ENCODE assay signal across 8 cellular contexts in the genomic region with DNA sequence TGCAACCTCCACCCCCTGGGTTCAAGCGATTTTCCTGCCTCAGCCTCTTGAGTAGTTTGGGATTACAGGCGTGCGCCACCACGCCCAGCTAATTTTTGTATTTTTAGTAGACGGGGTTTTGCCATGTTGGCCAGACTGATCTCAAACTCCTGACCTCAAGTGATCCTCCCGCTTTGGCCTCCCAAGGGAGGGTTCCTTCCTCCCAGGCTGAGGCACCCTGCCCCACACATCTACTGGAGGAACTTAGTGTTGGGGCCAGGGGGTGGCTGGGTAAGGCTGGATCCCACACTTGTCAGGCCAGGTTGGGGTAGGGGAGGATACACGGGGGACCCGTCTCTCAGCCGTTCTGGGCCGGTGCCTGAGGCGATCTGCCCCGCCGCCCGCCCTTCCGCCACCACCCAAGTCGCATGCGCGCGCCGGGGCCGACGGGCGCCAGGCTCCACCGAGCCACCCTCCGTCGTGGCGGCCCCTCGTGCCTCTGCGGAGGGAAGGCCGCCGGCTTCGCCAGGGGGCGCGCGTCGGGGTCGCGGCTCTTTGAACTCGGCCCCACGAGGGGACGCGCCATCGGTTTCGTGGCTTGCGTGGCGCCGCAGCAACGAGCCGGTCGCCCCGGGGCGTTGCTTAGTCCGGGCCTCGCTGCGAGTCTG. TPM values are rescaled to one million over a fixed set of nuclear protein-coding genes. Genes with fewer than 3 reads are reported as not detected.
DNase-seq lines count a peak whose midpoint lies in the region; ATAC-seq and TF ChIP-seq lines count a peak whose summit lies in the region.

No MANE protein-coding gene starts in this region.

- CTCF ChIA-PET in HEK293T (lab: Yijun Ruan, JAX) = interaction anchor here (0.9 to 2.2 kb wide), 5 partner anchors 24 to 135 kb away, joined by 3 to 11 read pairs (median 3); a partner anchor contains a TSS

- H3K27me3 ChIP-seq in psoas muscle (ENCODE audit: insufficient read depth in 3 of 3, low read length in 2 of 3) = peaks cover 0 to 3% (median 0%) of the 10 kb centered on the region in 3 donors

- WGBS in psoas muscle, 3 donors = 5 to 7% (median 6%) methylated on average over 48 to 55 of the region's 55 CpGs

- DNase-seq in ACHN (peak; percentile 50), HEK293T (ENCODE audit: extremely low spot score) (peak; percentile 42), NAMALWA (ENCODE audit: low spot score) (peak; percentile 80), cardiac septum (ENCODE audit: low spot score) (peak; percentile 87), psoas muscle (peak in 1 of 2 donors; percentile 79), H4 (ENCODE audit: low spot score) (no peak)
- no peak for DNase-seq in activated T-helper 2 cell treated with anti-CD3 and anti-CD28 coated beads, Interferon-gamma antibody, Interleukin-2, Interleukin-4, amounts not matched to agents 10 μg/mL and 5 μg/mL and 100 μg/mL, durations not matched to agents 14 hours and 24 hours and 36 hours (ENCODE audit: low spot score)

- H3K9me3 ChIP-seq in psoas muscle = no peaks in the 10 kb centered on the region

- peak; percentile 28 to 50 (median 41) for ATAC-seq in psoas muscle

- H3K36me3 ChIP-seq in psoas muscle (ENCODE audit: insufficient read depth in 1 of 2, low read depth in 1 of 2) = no peaks in the 10 kb centered on the region

- TF ChIP-seq CTCF in psoas muscle (IDR thresholded peaks at IDR 0.05) = no peak

- in situ Hi-C loops in ACHN (cut with HindIII; ENCODE audit: low pct_ligation_motif_present, low pct_unique_long_range_greater_than_20kb, low sequenced_read_pairs) = no loop called here

- no peaks in the 10 kb centered on the region for H3K27me3 Mint-ChIP-seq in activated T-helper 2 cell treated with anti-CD3 and anti-CD28 coated beads, Interferon-gamma antibody, Interleukin-2, Interleukin-4, amounts not matched to agents 10 μg/mL and 5 μg/mL and 100 μg/mL, durations not matched to agents 14 hours and 24 hours and 36 hours (ENCODE audit: low read depth)

- no peaks in the 10 kb centered on the region for H3K9me3 Mint-ChIP-seq in activated T-helper 2 cell treated with anti-CD3 and anti-CD28 coated beads, Interferon-gamma antibody, Interleukin-2, Interleukin-4, amounts not matched to agents 10 μg/mL and 5 μg/mL and 100 μg/mL, durations not matched to agents 14 hours and 24 hours and 36 hours

- peak overlapping the region; percentile 81 for H3K27ac ChIP-seq in psoas muscle

- peak overlapping the region; percentile 48; the same call in 1 of the 2 replicates for H3K4me3 ChIP-seq in GM08714 (ENCODE audit: low read length)
- H3K4me3 ChIP-seq in psoas muscle = peak overlapping the region; percentile 84

- no peaks in the 10 kb centered on the region for H3K4me1 ChIP-seq in psoas muscle

- POLR2A ChIA-PET in HEK293T (lab: Yijun Ruan, JAX) = interaction anchor here (0.7 to 2.4 kb wide), 7 partner anchors 9 to 82 kb away, joined by 3 to 6 read pairs (median 4); a partner anchor contains a TSS

- H3K4me1 Mint-ChIP-seq in activated T-helper 2 cell treated with anti-CD3 and anti-CD28 coated beads, Interferon-gamma antibody, Interleukin-2, Interleukin-4, amounts not matched to agents 10 μg/mL and 5 μg/mL and 100 μg/mL, durations not matched to agents 14 hours and 24 hours and 36 hours (ENCODE audit: low read depth) = peaks cover 49% of the 10 kb centered on the region

- H3K36me3 Mint-ChIP-seq in activated T-helper 2 cell treated with anti-CD3 and anti-CD28 coated beads, Interferon-gamma antibody, Interleukin-2, Interleukin-4, amounts not matched to agents 10 μg/mL and 5 μg/mL and 100 μg/mL, durations not matched to agents 14 hours and 24 hours and 36 hours (ENCODE audit: low read depth) = peaks cover 3% of the 10 kb centered on the region

- peak overlapping the region; percentile 88 for H3K27ac Mint-ChIP-seq in activated T-helper 2 cell treated with anti-CD3 and anti-CD28 coated beads, Interferon-gamma antibody, Interleukin-2, Interleukin-4, amounts not matched to agents 10 μg/mL and 5 μg/mL and 100 μg/mL, durations not matched to agents 14 hours and 24 hours and 36 hours

- peak overlapping the region; percentile 80 for H3K4me3 Mint-ChIP-seq in activated T-helper 2 cell treated with anti-CD3 and anti-CD28 coated beads, Interferon-gamma antibody, Interleukin-2, Interleukin-4, amounts not matched to agents 10 μg/mL and 5 μg/mL and 100 μg/mL, durations not matched to agents 14 hours and 24 hours and 36 hours (ENCODE audit: low read depth)

- intact Hi-C loops in activated T-helper 2 cell treated with anti-CD3 and anti-CD28 coated beads, Interferon-gamma antibody, Interleukin-2, Interleukin-4, amounts not matched to agents 10 μg/mL and 5 μg/mL and 100 μg/mL, durations not matched to agents 14 hours and 24 hours and 36 hours (cut with micrococcal nuclease) = loop anchor here (1.0 to 5.0 kb wide), 5 partner anchors 114 to 229 kb away; a partner anchor contains a TSS
- intact Hi-C loops in cardiac septum (cut with DNase I) = loop anchor here (5.0 kb wide), 3 partner anchors 116 to 206 kb away; a partner anchor contains a TSS
- intact Hi-C loops in psoas muscle (cut with DNase I) = loop anchor here (1.0 to 5.0 kb wide), 3 partner anchors 131 to 206 kb away; no protein-coding TSS in a partner anchor

TF ChIP-seq in HEK293T, 16 proteins besides CTCF, POLR2A, EP300 and RAD21:
- TF ChIP-seq FOXK2 (IDR thresholded peaks at IDR 0.05) = no peak
- no peak for TF ChIP-seq HDGF (IDR thresholded peaks at IDR 0.05; ENCODE audit: borderline replicate concordance)
- no peak for TF ChIP-seq CTBP1 (IDR thresholded peaks at IDR 0.05; ENCODE audit: borderline replicate concordance)
- TF ChIP-seq BHLHE40 (IDR thresholded peaks at IDR 0.05; ENCODE audit: borderline replicate concordance) = no peak
- TF ChIP-seq, protein P1, sequence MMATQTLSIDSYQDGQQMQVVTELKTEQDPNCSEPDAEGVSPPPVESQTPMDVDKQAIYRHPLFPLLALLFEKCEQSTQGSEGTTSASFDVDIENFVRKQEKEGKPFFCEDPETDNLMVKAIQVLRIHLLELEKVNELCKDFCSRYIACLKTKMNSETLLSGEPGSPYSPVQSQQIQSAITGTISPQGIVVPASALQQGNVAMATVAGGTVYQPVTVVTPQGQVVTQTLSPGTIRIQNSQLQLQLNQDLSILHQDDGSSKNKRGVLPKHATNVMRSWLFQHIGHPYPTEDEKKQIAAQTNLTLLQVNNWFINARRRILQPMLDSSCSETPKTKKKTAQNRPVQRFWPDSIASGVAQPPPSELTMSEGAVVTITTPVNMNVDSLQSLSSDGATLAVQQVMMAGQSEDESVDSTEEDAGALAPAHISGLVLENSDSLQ (IDR thresholded peaks at IDR 0.05) = no peak
- TF ChIP-seq ARNT (IDR thresholded peaks at IDR 0.05) = no peak
- no peak for TF ChIP-seq ZNF384 (IDR thresholded peaks at IDR 0.05)
- TF ChIP-seq TARDBP (IDR thresholded peaks at IDR 0.05) = peak; percentile 76
- TF ChIP-seq SP1 (IDR thresholded peaks at IDR 0.05) = no peak
- peak; percentile 93 for TF ChIP-seq L3MBTL2 (conservative IDR thresholded peaks at IDR 0.05)
- no peak for TF ChIP-seq FOXM1 (IDR thresholded peaks at IDR 0.05; ENCODE audit: borderline replicate concordance)
- TF ChIP-seq NFRKB (IDR thresholded peaks at IDR 0.05) = no peak
- no peak for TF ChIP-seq SUZ12 (IDR thresholded peaks at IDR 0.05)
- TF ChIP-seq FOXA1 (IDR thresholded peaks at IDR 0.05) = no peak
- peak; percentile 80; the same call in 1 of the 2 replicates for TF ChIP-seq LEF1 (IDR thresholded peaks at IDR 0.05; ENCODE audit: borderline replicate concordance)
- no peak for TF ChIP-seq ELF4 (IDR thresholded peaks at IDR 0.05)

RNA-seq across cellular contexts. Expression of a gene that starts 15.9 kb away (rescaled TPM):
- total RNA-seq in activated T-helper 2 cell treated with anti-CD3 and anti-CD28 coated beads, Interferon-gamma antibody, Interleukin-2, Interleukin-4, amounts not matched to agents 10 μg/mL and 5 μg/mL and 100 μg/mL, durations not matched to agents 14 hours and 24 hours and 36 hours = 0.39 and 0.74 TPM in 2 replicates
- 0.65 TPM for total RNA-seq in cardiac septum
- not detected for total RNA-seq in psoas muscle
- under 1 TPM in 2 of 3 donors, not detected in 1; 0.06 to 0.69 TPM for polyA plus RNA-seq in psoas muscle
- total RNA-seq in H4 (2014; rRNA removed; shearing (Covaris generic)) = 0.41 TPM in 1 of 2 replicates, not detected in the other

RNA-seq across cellular contexts. Expression of a gene that starts 23.3 kb away (rescaled TPM):
- total RNA-seq in activated T-helper 2 cell treated with anti-CD3 and anti-CD28 coated beads, Interferon-gamma antibody, Interleukin-2, Interleukin-4, amounts not matched to agents 10 μg/mL and 5 μg/mL and 100 μg/mL, durations not matched to agents 14 hours and 24 hours and 36 hours = 36.2 and 38.8 TPM in 2 replicates
- total RNA-seq in cardiac septum (48.5 TPM), psoas muscle (10 to 100 TPM; 28.2 to 44.3 (median 36.2) TPM)
- 10 to 100 TPM; 42.6 to 83.9 (median 63.5) TPM for polyA plus RNA-seq in psoas muscle
- 91.9 and 99.5 TPM in 2 replicates for total RNA-seq in H4 (2014; rRNA removed; shearing (Covaris generic))

RNA-seq across cellular contexts. Expression of a gene that starts 53.8 kb away (rescaled TPM):
- total RNA-seq in activated T-helper 2 cell treated with anti-CD3 and anti-CD28 coated beads, Interferon-gamma antibody, Interleukin-2, Interleukin-4, amounts not matched to agents 10 μg/mL and 5 μg/mL and 100 μg/mL, durations not matched to agents 14 hours and 24 hours and 36 hours = 4.0 and 4.1 TPM in 2 replicates
- total RNA-seq in cardiac septum (84.4 TPM), psoas muscle (10 to 100 TPM; 20.4 to 24.9 (median 21.1) TPM)
- 10 to 100 TPM in 1 of 3 donors, 1 to 10 TPM in 2; 4.0 to 11.1 (median 9.2) TPM for polyA plus RNA-seq in psoas muscle
- 10.1 and 18.5 TPM in 2 replicates for total RNA-seq in H4 (2014; rRNA removed; shearing (Covaris generic))

Comparison
In these comparisons a context has a peak if more than half of its experiments do, and no peak if none do; other contexts are left out.
1. DNase-seq: peak in ACHN (single experiment), HEK293T (single experiment), NAMALWA (single experiment) and cardiac septum (single experiment); none in activated T-helper 2 cell treated with anti-CD3 and anti-CD28 coated beads, Interferon-gamma antibody, Interleukin-2, Interleukin-4, amounts not matched to agents 10 μg/mL and 5 μg/mL and 100 μg/mL, durations not matched to agents 14 hours and 24 hours and 36 hours (single experiment) and H4 (single experiment).